1 cellular context compared by ENCODE assay signal in the genomic region with DNA sequence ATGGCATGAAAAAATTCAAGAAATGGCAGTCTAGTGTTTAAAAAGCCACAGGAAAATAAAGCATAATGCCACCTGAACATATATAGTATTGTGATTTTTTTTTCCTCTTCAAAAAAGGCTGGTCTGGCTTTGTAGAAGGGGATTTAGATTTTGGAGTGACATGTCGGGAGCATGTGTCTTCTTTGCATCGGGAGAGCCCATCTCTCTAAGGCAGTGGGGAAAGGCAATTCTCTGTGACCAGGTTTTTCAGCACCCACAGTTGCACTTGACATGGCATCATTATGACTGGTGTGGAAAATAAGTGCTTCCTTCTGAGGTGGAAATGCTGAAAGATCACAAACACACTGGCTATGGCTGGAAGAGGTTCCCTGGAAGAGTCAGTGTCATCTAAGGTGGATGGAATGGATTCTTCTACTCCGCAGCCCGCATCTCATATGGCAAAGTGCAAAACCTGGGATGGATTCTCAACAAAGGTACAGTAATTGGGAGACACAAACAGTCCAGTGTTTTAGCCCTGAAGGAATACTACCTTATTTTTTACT.
TF ChIP-seq lines count a peak whose summit lies in the region.

No MANE protein-coding gene starts in this region.

TF ChIP-seq in HepG2, 621 proteins besides CTCF, POLR2A, EP300 and RAD21 (continued from another document and continues in another):
- TF ChIP-seq, protein P1, sequence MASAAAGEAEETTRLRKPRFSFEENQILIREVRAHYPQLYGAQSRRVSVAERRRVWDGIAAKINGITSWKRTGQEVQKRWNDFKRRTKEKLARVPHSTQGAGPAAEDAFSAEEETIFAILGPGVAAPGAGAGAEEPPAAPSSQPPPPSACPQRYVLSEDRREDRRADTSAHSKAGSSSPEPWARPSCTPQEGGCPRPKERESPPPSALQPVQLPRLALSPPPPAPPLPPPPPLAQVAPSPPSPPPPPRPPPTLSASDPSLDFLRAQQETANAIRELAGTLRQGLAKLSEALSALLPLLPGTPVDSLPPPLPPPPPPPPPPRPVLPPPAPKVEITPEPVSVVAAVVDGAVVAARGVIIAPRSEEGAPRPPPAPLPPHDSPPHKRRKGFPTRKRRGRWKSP (CRISPR knock-in tag; IDR thresholded peaks at IDR 0.05), result 0 out of 2 replicates have a peak, but pooled peaks have one; percentile 29
- TF ChIP-seq TBX2 (CRISPR knock-in tag; IDR thresholded peaks at IDR 0.05; ENCODE audit: borderline replicate concordance) (no peak), SMC3 (IDR thresholded peaks at IDR 0.05; ENCODE audit: low read length) (no peak), NRL (CRISPR knock-in tag; IDR thresholded peaks at IDR 0.05; ENCODE audit: borderline replicate concordance) (no peak), FIP1L1 (IDR thresholded peaks at IDR 0.05; ENCODE audit: borderline replicate concordance, insufficient read depth, low read depth, low read length) (no peak), FOXP1 (IDR thresholded peaks at IDR 0.05) (no peak), FOXP1 (CRISPR knock-in tag; IDR thresholded peaks at IDR 0.05) (no peak), KAT8 (CRISPR knock-in tag; IDR thresholded peaks at IDR 0.05) (0 out of 2 replicates have a peak, but pooled peaks have one; percentile 43), TAF1 (CRISPR knock-in tag; IDR thresholded peaks at IDR 0.05) (0 out of 2 replicates have a peak, but pooled peaks have one; percentile 19), PHF5A (CRISPR knock-in tag; IDR thresholded peaks at IDR 0.05; ENCODE audit: low read depth, unreplicated experiment) (no peak), ZNF777 (CRISPR knock-in tag; IDR thresholded peaks at IDR 0.05) (0 out of 2 replicates have a peak, but pooled peaks have one; percentile 36), KLF16 (CRISPR knock-in tag; IDR thresholded peaks at IDR 0.05) (0 out of 4 replicates have a peak, but pooled peaks of 1 of the 2 experiments have one; percentile 43), SMAD3 (CRISPR knock-in tag; IDR thresholded peaks at IDR 0.05) (no peak), ZNF550 (CRISPR knock-in tag; IDR thresholded peaks at IDR 0.05; ENCODE audit: borderline replicate concordance) (no peak), TBP (CRISPR knock-in tag; IDR thresholded peaks at IDR 0.05) (no peak), KMT2B (CRISPR knock-in tag; IDR thresholded peaks at IDR 0.05) (peak; percentile 25; the same call in 1 of the 2 replicates), HNF4A (CRISPR knock-in tag; IDR thresholded peaks at IDR 0.05) (no peak), ZNF207 (IDR thresholded peaks at IDR 0.05; ENCODE audit: borderline replicate concordance) (no peak), ZNF367 (CRISPR knock-in tag; IDR thresholded peaks at IDR 0.05; ENCODE audit: borderline replicate concordance) (no peak), HOXA3 (CRISPR knock-in tag; IDR thresholded peaks at IDR 0.05) (no peak), ZNF577 (CRISPR knock-in tag; IDR thresholded peaks at IDR 0.05; ENCODE audit: borderline replicate concordance, low read depth) (no peak), TMF1 (CRISPR knock-in tag; IDR thresholded peaks at IDR 0.05; ENCODE audit: low read depth) (no peak), ADNP (CRISPR knock-in tag; IDR thresholded peaks at IDR 0.05) (no peak), RBFOX2 (IDR thresholded peaks at IDR 0.05; ENCODE audit: low read depth, low read length) (no peak), WIZ (CRISPR knock-in tag; IDR thresholded peaks at IDR 0.05) (no peak), ZNF768 (CRISPR knock-in tag; IDR thresholded peaks at IDR 0.05) (no peak), ZNF460 (CRISPR knock-in tag; IDR thresholded peaks at IDR 0.05; ENCODE audit: borderline replicate concordance) (no peak), THAP11 (CRISPR knock-in tag; IDR thresholded peaks at IDR 0.05) (peak; percentile 45; the same call in 1 of the 2 replicates), ZNF772 (CRISPR knock-in tag; IDR thresholded peaks at IDR 0.05) (no peak), SIN3A (IDR thresholded peaks at IDR 0.05; ENCODE audit: borderline replicate concordance, low read depth, low read length) (no peak), ZNF10 (CRISPR knock-in tag; IDR thresholded peaks at IDR 0.05; ENCODE audit: borderline replicate concordance, low read depth) (no peak), RORA (CRISPR knock-in tag; IDR thresholded peaks at IDR 0.05) (no peak)
- TF ChIP-seq, protein P2, sequence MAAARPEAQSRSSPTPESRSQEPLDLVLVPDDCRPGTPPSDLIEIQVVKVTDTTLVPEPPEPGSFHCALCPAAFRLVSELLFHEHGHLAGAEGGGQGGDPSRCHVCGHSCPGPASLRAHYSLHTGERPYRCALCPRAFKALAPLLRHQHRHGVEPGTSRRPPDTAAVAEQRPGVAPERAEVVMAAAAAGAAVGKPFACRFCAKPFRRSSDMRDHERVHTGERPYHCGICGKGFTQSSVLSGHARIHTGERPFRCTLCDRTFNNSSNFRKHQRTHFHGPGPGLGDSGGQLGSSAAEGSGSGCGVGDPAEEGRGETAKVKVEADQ (CRISPR knock-in tag; IDR thresholded peaks at IDR 0.05; ENCODE audit: borderline replicate concordance), result no peak
- TF ChIP-seq, protein P3, sequence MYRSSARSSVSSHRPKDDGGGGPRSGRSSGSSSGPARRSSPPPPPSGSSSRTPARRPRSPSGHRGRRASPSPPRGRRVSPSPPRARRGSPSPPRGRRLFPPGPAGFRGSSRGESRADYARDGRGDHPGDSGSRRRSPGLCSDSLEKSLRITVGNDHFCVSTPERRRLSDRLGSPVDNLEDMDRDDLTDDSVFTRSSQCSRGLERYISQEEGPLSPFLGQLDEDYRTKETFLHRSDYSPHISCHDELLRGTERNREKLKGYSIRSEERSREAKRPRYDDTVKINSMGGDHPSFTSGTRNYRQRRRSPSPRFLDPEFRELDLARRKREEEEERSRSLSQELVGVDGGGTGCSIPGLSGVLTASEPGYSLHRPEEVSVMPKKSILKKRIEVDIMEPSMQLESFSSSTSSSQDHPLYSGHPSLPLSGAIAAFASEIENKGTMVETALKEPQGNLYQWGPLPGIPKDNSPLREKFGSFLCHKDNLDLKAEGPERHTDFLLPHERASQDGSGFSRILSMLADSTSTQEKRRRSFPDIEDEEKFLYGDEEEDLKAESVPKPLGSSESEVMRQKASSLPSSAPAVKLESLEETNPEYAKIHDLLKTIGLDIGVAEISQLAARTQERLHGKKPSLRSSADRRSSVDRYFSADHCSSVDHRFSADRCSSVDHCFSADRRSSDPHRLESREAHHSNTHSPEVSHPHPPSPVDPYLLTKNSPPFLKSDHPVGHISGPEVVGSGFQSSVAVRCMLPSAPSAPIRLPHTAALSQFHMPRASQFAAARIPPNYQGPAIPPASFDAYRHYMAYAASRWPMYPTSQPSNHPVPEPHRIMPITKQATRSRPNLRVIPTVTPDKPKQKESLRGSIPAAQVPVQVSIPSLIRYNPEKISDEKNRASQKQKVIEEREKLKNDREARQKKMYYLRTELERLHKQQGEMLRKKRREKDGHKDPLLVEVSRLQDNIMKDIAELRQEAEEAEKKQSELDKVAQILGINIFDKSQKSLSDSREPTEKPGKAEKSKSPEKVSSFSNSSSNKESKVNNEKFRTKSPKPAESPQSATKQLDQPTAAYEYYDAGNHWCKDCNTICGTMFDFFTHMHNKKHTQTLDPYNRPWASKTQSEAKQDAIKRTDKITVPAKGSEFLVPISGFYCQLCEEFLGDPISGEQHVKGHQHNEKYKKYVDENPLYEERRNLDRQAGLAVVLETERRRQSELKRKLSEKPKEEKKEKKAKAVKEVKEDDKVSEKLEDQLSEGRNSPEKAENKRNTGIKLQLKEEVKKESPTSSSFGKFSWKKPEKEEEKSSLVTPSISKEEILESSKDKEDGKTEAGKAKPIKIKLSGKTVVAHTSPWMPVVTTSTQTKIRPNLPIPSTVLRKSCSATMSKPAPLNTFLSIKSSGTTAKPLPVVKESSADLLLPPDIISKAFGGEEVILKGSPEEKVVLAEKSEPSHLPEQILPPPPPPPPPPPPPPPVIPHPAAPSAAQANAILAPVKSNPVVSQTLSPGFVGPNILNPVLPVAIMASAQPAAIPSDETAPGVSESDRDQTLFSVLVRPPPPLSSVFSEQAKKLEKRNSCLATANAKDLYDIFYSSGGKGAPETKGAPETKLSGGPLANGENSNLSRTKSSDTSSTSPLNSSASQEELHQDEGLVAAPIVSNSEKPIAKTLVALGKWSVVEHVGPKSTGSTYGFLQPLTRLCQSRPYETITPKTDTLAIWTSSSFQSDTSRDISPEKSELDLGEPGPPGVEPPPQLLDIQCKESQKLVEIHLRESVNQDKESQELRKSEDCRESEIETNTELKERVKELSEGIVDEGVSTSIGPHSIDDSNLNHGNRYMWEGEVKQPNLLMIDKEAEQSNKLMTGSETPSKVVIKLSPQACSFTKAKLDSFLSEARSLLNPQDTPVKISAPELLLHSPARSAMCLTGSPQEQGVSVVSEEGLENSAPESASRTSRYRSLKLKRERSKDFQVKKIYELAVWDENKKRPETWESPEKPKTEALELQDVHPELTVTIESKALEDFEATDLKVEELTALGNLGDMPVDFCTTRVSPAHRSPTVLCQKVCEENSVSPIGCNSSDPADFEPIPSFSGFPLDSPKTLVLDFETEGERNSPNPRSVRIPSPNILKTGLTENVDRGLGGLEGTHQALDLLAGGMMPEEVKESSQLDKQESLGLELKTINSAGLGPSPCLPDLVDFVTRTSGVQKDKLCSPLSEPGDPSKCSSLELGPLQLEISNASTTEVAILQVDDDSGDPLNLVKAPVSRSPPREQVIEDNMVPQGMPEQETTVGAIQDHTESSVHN (CRISPR knock-in tag; IDR thresholded peaks at IDR 0.05), result no peak
- TF ChIP-seq, protein P4, sequence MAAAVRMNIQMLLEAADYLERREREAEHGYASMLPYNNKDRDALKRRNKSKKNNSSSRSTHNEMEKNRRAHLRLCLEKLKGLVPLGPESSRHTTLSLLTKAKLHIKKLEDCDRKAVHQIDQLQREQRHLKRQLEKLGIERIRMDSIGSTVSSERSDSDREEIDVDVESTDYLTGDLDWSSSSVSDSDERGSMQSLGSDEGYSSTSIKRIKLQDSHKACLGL (CRISPR knock-in tag; IDR thresholded peaks at IDR 0.05), result no peak
- TF ChIP-seq, protein P5, sequence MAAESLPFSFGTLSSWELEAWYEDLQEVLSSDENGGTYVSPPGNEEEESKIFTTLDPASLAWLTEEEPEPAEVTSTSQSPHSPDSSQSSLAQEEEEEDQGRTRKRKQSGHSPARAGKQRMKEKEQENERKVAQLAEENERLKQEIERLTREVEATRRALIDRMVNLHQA (CRISPR knock-in tag; IDR thresholded peaks at IDR 0.05), result no peak
- TF ChIP-seq, protein P6, sequence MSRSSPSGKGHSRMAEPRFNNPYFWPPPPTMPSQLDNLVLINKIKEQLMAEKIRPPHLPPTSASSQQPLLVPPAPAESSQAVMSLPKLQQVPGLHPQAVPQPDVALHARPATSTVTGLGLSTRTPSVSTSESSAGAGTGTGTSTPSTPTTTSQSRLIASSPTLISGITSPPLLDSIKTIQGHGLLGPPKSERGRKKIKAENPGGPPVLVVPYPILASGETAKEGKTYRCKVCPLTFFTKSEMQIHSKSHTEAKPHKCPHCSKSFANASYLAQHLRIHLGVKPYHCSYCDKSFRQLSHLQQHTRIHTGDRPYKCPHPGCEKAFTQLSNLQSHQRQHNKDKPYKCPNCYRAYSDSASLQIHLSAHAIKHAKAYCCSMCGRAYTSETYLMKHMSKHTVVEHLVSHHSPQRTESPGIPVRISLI (CRISPR knock-in tag; IDR thresholded peaks at IDR 0.05; ENCODE audit: borderline replicate concordance), result no peak
- TF ChIP-seq, protein P7, sequence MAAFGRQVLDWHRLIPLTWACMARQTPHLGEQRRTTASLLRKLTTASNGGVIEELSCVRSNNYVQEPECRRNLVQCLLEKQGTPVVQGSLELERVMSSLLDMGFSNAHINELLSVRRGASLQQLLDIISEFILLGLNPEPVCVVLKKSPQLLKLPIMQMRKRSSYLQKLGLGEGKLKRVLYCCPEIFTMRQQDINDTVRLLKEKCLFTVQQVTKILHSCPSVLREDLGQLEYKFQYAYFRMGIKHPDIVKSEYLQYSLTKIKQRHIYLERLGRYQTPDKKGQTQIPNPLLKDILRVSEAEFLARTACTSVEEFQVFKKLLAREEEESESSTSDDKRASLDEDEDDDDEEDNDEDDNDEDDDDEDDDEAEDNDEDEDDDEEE (CRISPR knock-in tag; IDR thresholded peaks at IDR 0.05), result no peak
- TF ChIP-seq, protein P8, sequence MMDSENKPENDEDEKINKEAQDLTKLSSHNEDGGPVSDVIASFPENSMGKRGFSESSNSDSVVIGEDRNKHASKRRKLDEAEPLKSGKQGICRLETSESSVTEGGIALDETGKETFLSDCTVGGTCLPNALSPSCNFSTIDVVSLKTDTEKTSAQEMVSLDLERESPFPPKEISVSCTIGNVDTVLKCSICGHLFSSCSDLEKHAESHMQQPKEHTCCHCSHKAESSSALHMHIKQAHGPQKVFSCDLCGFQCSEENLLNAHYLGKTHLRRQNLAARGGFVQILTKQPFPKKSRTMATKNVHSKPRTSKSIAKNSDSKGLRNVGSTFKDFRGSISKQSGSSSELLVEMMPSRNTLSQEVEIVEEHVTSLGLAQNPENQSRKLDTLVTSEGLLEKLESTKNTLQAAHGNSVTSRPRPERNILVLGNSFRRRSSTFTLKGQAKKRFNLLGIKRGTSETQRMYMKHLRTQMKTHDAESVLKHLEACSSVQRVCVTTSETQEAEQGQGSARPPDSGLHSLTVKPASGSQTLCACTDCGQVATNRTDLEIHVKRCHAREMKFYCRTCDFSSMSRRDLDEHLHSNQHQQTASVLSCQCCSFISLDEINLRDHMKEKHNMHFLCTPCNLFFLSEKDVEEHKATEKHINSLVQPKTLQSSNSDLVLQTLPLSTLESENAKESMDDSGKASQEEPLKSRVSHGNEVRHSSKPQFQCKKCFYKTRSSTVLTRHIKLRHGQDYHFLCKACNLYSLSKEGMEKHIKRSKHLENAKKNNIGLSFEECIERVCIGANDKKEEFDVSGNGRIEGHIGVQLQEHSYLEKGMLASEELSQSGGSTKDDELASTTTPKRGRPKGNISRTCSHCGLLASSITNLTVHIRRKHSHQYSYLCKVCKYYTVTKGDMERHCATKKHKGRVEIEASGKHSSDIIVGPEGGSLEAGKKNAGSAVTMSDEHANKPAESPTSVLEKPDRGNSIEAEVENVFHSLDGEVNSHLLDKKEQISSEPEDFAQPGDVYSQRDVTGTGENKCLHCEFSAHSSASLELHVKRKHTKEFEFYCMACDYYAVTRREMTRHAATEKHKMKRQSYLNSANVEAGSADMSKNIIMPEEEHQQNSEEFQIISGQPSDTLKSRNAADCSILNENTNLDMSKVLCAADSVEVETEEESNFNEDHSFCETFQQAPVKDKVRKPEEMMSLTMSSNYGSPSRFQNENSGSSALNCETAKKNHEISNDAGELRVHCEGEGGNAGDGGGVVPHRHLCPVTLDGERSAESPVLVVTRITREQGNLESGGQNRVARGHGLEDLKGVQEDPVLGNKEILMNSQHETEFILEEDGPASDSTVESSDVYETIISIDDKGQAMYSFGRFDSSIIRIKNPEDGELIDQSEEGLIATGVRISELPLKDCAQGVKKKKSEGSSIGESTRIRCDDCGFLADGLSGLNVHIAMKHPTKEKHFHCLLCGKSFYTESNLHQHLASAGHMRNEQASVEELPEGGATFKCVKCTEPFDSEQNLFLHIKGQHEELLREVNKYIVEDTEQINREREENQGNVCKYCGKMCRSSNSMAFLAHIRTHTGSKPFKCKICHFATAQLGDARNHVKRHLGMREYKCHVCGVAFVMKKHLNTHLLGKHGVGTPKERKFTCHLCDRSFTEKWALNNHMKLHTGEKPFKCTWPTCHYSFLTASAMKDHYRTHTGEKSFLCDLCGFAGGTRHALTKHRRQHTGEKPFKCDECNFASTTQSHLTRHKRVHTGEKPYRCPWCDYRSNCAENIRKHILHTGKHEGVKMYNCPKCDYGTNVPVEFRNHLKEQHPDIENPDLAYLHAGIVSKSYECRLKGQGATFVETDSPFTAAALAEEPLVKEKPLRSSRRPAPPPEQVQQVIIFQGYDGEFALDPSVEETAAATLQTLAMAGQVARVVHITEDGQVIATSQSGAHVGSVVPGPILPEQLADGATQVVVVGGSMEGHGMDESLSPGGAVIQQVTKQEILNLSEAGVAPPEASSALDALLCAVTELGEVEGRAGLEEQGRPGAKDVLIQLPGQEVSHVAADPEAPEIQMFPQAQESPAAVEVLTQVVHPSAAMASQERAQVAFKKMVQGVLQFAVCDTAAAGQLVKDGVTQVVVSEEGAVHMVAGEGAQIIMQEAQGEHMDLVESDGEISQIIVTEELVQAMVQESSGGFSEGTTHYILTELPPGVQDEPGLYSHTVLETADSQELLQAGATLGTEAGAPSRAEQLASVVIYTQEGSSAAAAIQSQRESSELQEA (CRISPR knock-in tag; IDR thresholded peaks at IDR 0.05; ENCODE audit: not compliant biosample characterization), result no peak
